In genomic region chr10:62166331-62167154, GRCh38 we compare ENCODE assay signal across 9 cellular contexts.
DNase-seq lines count a peak whose midpoint lies in the region; ATAC-seq and TF ChIP-seq lines count a peak whose summit lies in the region.
"Had no signal": no experiment of that assay in that cellular context is flagged by ENCODE, and none has a peak within 500 bp of the region (broad histone marks: within the 10 kb centered on the region; RNA-seq: fewer than 3 reads in every experiment).

No MANE protein-coding gene starts in this region.

- ATAC-seq in GM18498 (IDR thresholded peaks at IDR 0.05; ENCODE audit: unreplicated experiment) (peak; percentile 98), lung (ENCODE audit: insufficient read depth, low FRiP score) (no peak), foreskin keratinocyte (no peak)
- ATAC-seq: K562 had no signal

- no peak for TF ChIP-seq POLR2A in ovary (IDR thresholded peaks at IDR 0.05)

- H3K36me3 ChIP-seq in HEK293 (ENCODE audit: control insufficient read depth in 2 of 2, insufficient read depth in 1 of 2, low read length in 2 of 2) (no peaks in the 10 kb centered on the region), lung (ENCODE audit: control insufficient read depth in 2 of 2, insufficient read depth in 2 of 2, low read length in 2 of 2) (no peaks in the 10 kb centered on the region), ovary (no peaks in the 10 kb centered on the region)

- 41 to 73% methylated on average over 4 of the region's 4 CpGs for WGBS in lung, 2 donors
- WGBS in ovary, 3 donors: 11 to 17% (median 12%) methylated on average over 4 of the region's 4 CpGs

- H3K4me1 ChIP-seq in HEK293 (ENCODE audit: control insufficient read depth, insufficient read depth, low read length) (no peaks in the 10 kb centered on the region), lung (ENCODE audit: control insufficient read depth in 2 of 2, insufficient read depth in 2 of 2, low read length in 2 of 2) (no peaks in the 10 kb centered on the region), foreskin keratinocyte (peaks cover 5% of the 10 kb centered on the region), ovary (ENCODE audit: insufficient read depth) (no peaks in the 10 kb centered on the region)

- no peak for TF ChIP-seq EP300 in ovary (IDR thresholded peaks at IDR 0.05)

- POLR2A ChIA-PET in HEK293 (lab: Yijun Ruan, JAX): no interaction called here

- CTCF ChIA-PET in HEK293 (lab: Yijun Ruan, JAX): no interaction called here

- H3K27ac ChIP-seq in HEK293 (ENCODE audit: extremely low read depth, low read depth, low read length) (no peak overlapping the region), lung (ENCODE audit: low read depth in 1 of 2, low read length in 1 of 2) (no peak overlapping the region), foreskin keratinocyte (no peak overlapping the region), ovary (no peak overlapping the region)

- TF ChIP-seq CTCF in HEK293 (tag by site-specific recombination; IDR thresholded peaks at IDR 0.05) (no peak), lung (IDR thresholded peaks at IDR 0.05; ENCODE audit: control extremely low read depth, extremely low read depth) (no peak), foreskin keratinocyte (conservative IDR thresholded peaks at IDR 0.05) (no peak), ovary (IDR thresholded peaks at IDR 0.05) (no peak)

- H3K9me3 ChIP-seq in HEK293 (ENCODE audit: control insufficient read depth, insufficient read depth, low read depth, low read length): no peaks in the 10 kb centered on the region
- no peaks in the 10 kb centered on the region for H3K9me3 ChIP-seq in lung (ENCODE audit: control insufficient read depth in 2 of 2, insufficient read depth in 1 of 2, low read length in 1 of 2)
- H3K9me3 ChIP-seq in ovary: no peaks in the 10 kb centered on the region

- intact Hi-C loops in ovary (cut with DNase I): no loop called here

- H3K27me3 ChIP-seq in lung (ENCODE audit: control insufficient read depth, insufficient read depth): no peaks in the 10 kb centered on the region
- H3K27me3 ChIP-seq in foreskin keratinocyte: no peaks in the 10 kb centered on the region
- H3K27me3 ChIP-seq in ovary: no peaks in the 10 kb centered on the region

- DNase-seq in MV-4-11 (lab: John Stamatoyannopoulos, UW) (peak; percentile 88), lung (ENCODE audit: low spot score) (peak; percentile 42), foreskin keratinocyte (no peak), cerebellar nuclear complex (lab: John Stamatoyannopoulos, UW) (no peak), ovary (no peak), RKO (ENCODE audit: low spot score) (no peak)

- H3K4me3 ChIP-seq in HEK293 (ENCODE audit: low read depth, low read length): no peak overlapping the region
- no peak overlapping the region for H3K4me3 ChIP-seq in lung
- no peak overlapping the region for H3K4me3 ChIP-seq in ovary
- H3K4me3 ChIP-seq: K562 had no signal

TF ChIP-seq in HEK293, 187 proteins besides CTCF, POLR2A, EP300 and RAD21:
- TF ChIP-seq ZNF24 (tag by site-specific recombination; IDR thresholded peaks at IDR 0.05) (no peak), ZNF157 (tag by site-specific recombination; IDR thresholded peaks at IDR 0.05) (no peak), ZNF335 (tag by site-specific recombination; conservative IDR thresholded peaks at IDR 0.05) (0 out of 2 replicates have a peak, but pooled peaks have one; percentile 22), PRDM6 (tag by site-specific recombination; IDR thresholded peaks at IDR 0.05) (0 out of 2 replicates have a peak, but pooled peaks have one; percentile 4)
TF ChIP-seq in HEK293: peak in this region for 2.

Comparison
In these comparisons a context has a peak if more than half of its experiments do, and no peak if none do; other contexts are left out.
1. DNase-seq: peak in MV-4-11 (single experiment) and lung (single experiment); none in foreskin keratinocyte (0 of 2), cerebellar nuclear complex (0 of 2), ovary (0 of 5) and RKO (single experiment).